In genomic region chr2:207487650-207488315, GRCh38 we compare ENCODE assay signal across 13 cellular contexts. TPM values are rescaled to one million over a fixed set of nuclear protein-coding genes. Genes with fewer than 3 reads are reported as not detected.
DNase-seq lines count a peak whose midpoint lies in the region; ATAC-seq and TF ChIP-seq lines count a peak whose summit lies in the region.
"Had no signal": no experiment of that assay in that cellular context is flagged by ENCODE, and none has a peak within 500 bp of the region (broad histone marks: within the 10 kb centered on the region; RNA-seq: fewer than 3 reads in every experiment).

No MANE protein-coding gene starts in this region.

- peaks cover 0 to 11% of the 10 kb centered on the region in 2 donors for H3K4me1 ChIP-seq in adrenal gland (replicated peaks in 1 of 2)

- no peak for ATAC-seq in effector memory CD8-positive, alpha-beta T cell (replicated peaks)
- ATAC-seq in HG02981 (IDR thresholded peaks at IDR 0.05; ENCODE audit: unreplicated experiment) (no peak), HG03159 (IDR thresholded peaks at IDR 0.05; ENCODE audit: unreplicated experiment) (no peak)
- ATAC-seq: stimulated activated naive B cell treated with anti-CD40 and anti-IgM and Interleukin-4, amounts not matched to agents 10 μg/mL and 1 μg/mL and 100 μg/mL, for 72 hours had no signal

- H3K27ac ChIP-seq in adrenal gland: peak overlapping the region in 1 of 5 donors; percentile 17

- peak; percentile 78 for DNase-seq in AG08396 (ENCODE audit: low spot score)
- DNase-seq in HCEC 1CT: peak; percentile 80
- DNase-seq in adrenal gland: peak in 5 of 7 donors; percentile 16 to 44 (median 39)
- peak; percentile 94 for DNase-seq in iris pigment epithelial cell (ENCODE audit: low read depth)
- DNase-seq in effector memory CD8-positive, alpha-beta T cell: no peak
- no peak for DNase-seq in NCI-H2196 (lab: John Stamatoyannopoulos, UW; ENCODE audit: unreplicated experiment)
- DNase-seq: activated naive CD4-positive, alpha-beta T cell treated with anti-CD3 and anti-CD28 coated beads for 36 hours; GDM1; NK-92 treated with Interleukin-12 subunit alpha and Interleukin-12 subunit beta, amount 100 ng/mL, for 24 hours; small intestine; stimulated activated naive B cell treated with anti-CD40 and anti-IgM and Interleukin-4, amounts not matched to agents 10 μg/mL and 1 μg/mL and 100 μg/mL, for 72 hours had no signal

- 44 to 54% (median 50%) methylated on average over 5 of the region's 5 CpGs for WGBS in adrenal gland, 4 donors

- no peaks in the 10 kb centered on the region for H3K27me3 ChIP-seq in adrenal gland

- peak in 1 of 6 experiments; percentile 35 for TF ChIP-seq CTCF in adrenal gland (IDR thresholded peaks at IDR 0.05)

- H3K9me3 Mint-ChIP-seq in effector memory CD8-positive, alpha-beta T cell: no peaks in the 10 kb centered on the region
- H3K9me3 Mint-ChIP-seq: activated naive CD4-positive, alpha-beta T cell treated with anti-CD3 and anti-CD28 coated beads for 36 hours; stimulated activated naive B cell treated with anti-CD40 and anti-IgM and Interleukin-4, amounts not matched to agents 10 μg/mL and 1 μg/mL and 100 μg/mL, for 72 hours had no signal

- H3K4me1 Mint-ChIP-seq in effector memory CD8-positive, alpha-beta T cell (ENCODE audit: low read depth in 2 of 2): peaks cover 0 to 3% of the 10 kb centered on the region in 2 donors

- no peak overlapping the region for H3K27ac Mint-ChIP-seq in effector memory CD8-positive, alpha-beta T cell
- H3K27ac Mint-ChIP-seq: activated naive CD4-positive, alpha-beta T cell treated with anti-CD3 and anti-CD28 coated beads for 36 hours; stimulated activated naive B cell treated with anti-CD40 and anti-IgM and Interleukin-4, amounts not matched to agents 10 μg/mL and 1 μg/mL and 100 μg/mL, for 72 hours had no signal

- intact Hi-C loops in adrenal gland (cut with DNase I): no loop called here

- H3K9me3 ChIP-seq in adrenal gland (replicated peaks in 1 of 3): no peaks in the 10 kb centered on the region

- H3K36me3 Mint-ChIP-seq in effector memory CD8-positive, alpha-beta T cell (ENCODE audit: insufficient read depth): no peaks in the 10 kb centered on the region
- H3K36me3 Mint-ChIP-seq: stimulated activated naive B cell treated with anti-CD40 and anti-IgM and Interleukin-4, amounts not matched to agents 10 μg/mL and 1 μg/mL and 100 μg/mL, for 72 hours had no signal

- TF ChIP-seq POLR2A in adrenal gland (IDR thresholded peaks at IDR 0.05): peak in 1 of 2 donors; percentile 21

- H3K36me3 ChIP-seq in adrenal gland (replicated peaks in 1 of 2): no peaks in the 10 kb centered on the region

- H3K4me3 ChIP-seq in adrenal gland: no peak overlapping the region

- H3K27me3 Mint-ChIP-seq in effector memory CD8-positive, alpha-beta T cell: no peaks in the 10 kb centered on the region
- H3K27me3 Mint-ChIP-seq: stimulated activated naive B cell treated with anti-CD40 and anti-IgM and Interleukin-4, amounts not matched to agents 10 μg/mL and 1 μg/mL and 100 μg/mL, for 72 hours had no signal

- H3K4me3 Mint-ChIP-seq in effector memory CD8-positive, alpha-beta T cell: no peak overlapping the region
- H3K4me3 Mint-ChIP-seq: activated naive CD4-positive, alpha-beta T cell treated with anti-CD3 and anti-CD28 coated beads for 36 hours; stimulated activated naive B cell treated with anti-CD40 and anti-IgM and Interleukin-4, amounts not matched to agents 10 μg/mL and 1 μg/mL and 100 μg/mL, for 72 hours had no signal

RNA-seq across cellular contexts. Expression of gene CREB1, which starts 42.0 kb away (rescaled TPM):
- 10 to 100 TPM; 24.8 to 77.8 (median 42.1) TPM for total RNA-seq in adrenal gland
- polyA plus RNA-seq in adrenal gland: 10 to 100 TPM in 1 of 3 donors, 1 to 10 TPM in 2; 3.2 to 29.7 (median 7.2) TPM

Comparison
In these comparisons a context has a peak if more than half of its experiments do, and no peak if none do; other contexts are left out.
1. DNase-seq: peak in AG08396 (single experiment), HCEC 1CT (single experiment), adrenal gland (5 of 7) and iris pigment epithelial cell (single experiment); none in effector memory CD8-positive, alpha-beta T cell (0 of 3) and NCI-H2196 (single experiment).